Comparison of ENCODE assay signal across 10 cellular contexts in the genomic region with DNA sequence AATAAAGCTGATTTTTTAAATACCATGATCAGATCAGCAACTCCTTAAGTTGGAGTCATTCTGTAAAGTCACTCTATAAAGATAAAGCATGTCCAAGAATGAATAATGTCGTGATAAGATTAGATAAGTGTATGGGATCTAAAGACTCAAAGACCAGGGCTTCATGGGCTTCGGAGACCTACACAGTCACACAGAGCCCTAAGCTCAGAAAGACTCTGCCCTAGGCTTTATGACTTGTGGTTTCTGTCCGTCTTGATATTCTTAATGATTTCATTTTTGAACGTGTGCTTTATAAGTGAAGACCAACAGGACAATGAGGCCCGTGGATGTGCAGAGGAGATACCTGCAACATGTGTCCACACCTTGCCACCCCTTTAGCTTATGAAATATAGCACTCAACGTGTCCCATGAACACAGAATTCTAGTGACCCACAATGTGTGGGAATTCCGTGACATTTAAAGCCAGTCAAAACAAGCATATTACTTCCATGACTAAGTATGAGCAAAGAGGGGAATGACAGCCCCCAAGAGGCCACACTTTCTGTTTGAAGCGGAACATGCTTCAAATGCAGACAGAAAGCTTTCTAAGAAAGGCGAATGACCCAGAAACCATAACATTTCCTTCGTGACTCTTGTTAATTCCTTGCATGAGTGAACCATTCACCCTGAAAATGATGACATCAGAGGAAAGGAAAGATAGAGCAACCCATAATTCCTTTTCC.
A peak's percentile ranks its signal among the peaks of the same experiment; 100 is the strongest.
DNase-seq lines count a peak whose midpoint lies in the region; ATAC-seq and TF ChIP-seq lines count a peak whose summit lies in the region.
"Had no signal": no experiment of that assay in that cellular context is flagged by ENCODE, and none has a peak within 500 bp of the region (broad histone marks: within the 10 kb centered on the region; RNA-seq: fewer than 3 reads in every experiment).

No MANE protein-coding gene starts in this region.

- TF ChIP-seq CTCF in fibroblast of lung (conservative IDR thresholded peaks at IDR 0.05 in 1 of 2, IDR thresholded peaks at IDR 0.05 in 1 of 2; ENCODE audit: low read depth in 1 of 2, low read length in 2 of 2), result no peak

- H4K20me1 ChIP-seq in fibroblast of lung (ENCODE audit: control insufficient read depth, extremely low read depth, insufficient read depth, low read length), result no peaks in the 10 kb centered on the region

- no peaks in the 10 kb centered on the region for H3K9me3 Mint-ChIP-seq in activated CD4-positive, alpha-beta T cell treated with anti-CD3 and anti-CD28 coated beads for 36 hours (ENCODE audit: low read depth)
- H3K9me3 Mint-ChIP-seq in activated CD4-positive, alpha-beta memory T cell treated with anti-CD3 and anti-CD28 coated beads, Interleukin-2, amount 10 ng/mL, durations not matched to agents 7 days and 5 days, result no peaks in the 10 kb centered on the region

- DNase-seq in activated CD4-positive, alpha-beta T cell treated with anti-CD3 and anti-CD28 coated beads for 36 hours, result peak; percentile 50
- no peak for DNase-seq in activated CD4-positive, alpha-beta T cell treated with anti-CD3 and anti-CD28 coated beads for 1 hour
- DNase-seq in activated CD4-positive, alpha-beta memory T cell treated with anti-CD3 and anti-CD28 coated beads, Interleukin-2, amount 10 ng/mL, durations not matched to agents 7 days and 5 days, result no peak
- peak; percentile 24 to 56 for DNase-seq in fibroblast of lung (ENCODE audit: low read depth in 2 of 2)
- DNase-seq in stimulated activated CD4-positive, alpha-beta T cell treated with anti-CD3 and anti-CD28 coated beads, TNF-alpha, amount 100 ng/mL, for 24 hours (ENCODE audit: low read depth in 3 of 3), result peak in 2 of 3 experiments; percentile 6 to 19
- no peak for DNase-seq in COLO829 (ENCODE audit: low spot score)
- DNase-seq in NCI-H510A treated with DMSO at 0.1 percent for 48 hours (lab: John Stamatoyannopoulos, UW), result no peak
- DNase-seq: NCI-H2107 had no signal

- H3K36me3 Mint-ChIP-seq in activated CD4-positive, alpha-beta T cell treated with anti-CD3 and anti-CD28 coated beads for 36 hours (ENCODE audit: low read depth), result no peaks in the 10 kb centered on the region
- H3K36me3 Mint-ChIP-seq in activated CD4-positive, alpha-beta memory T cell treated with anti-CD3 and anti-CD28 coated beads, Interleukin-2, amount 10 ng/mL, durations not matched to agents 7 days and 5 days (ENCODE audit: low read depth), result no peaks in the 10 kb centered on the region

- peaks cover 9% of the 10 kb centered on the region for H3K27me3 Mint-ChIP-seq in activated CD4-positive, alpha-beta T cell treated with anti-CD3 and anti-CD28 coated beads for 36 hours
- peaks cover 1% of the 10 kb centered on the region for H3K27me3 Mint-ChIP-seq in activated CD4-positive, alpha-beta memory T cell treated with anti-CD3 and anti-CD28 coated beads, Interleukin-2, amount 10 ng/mL, durations not matched to agents 7 days and 5 days

- H3K4me3 ChIP-seq in fibroblast of lung (replicated peaks in 1 of 4; ENCODE audit: control extremely low read depth in 1 of 4, insufficient read depth in 1 of 4, low read depth in 3 of 4, low read length in 4 of 4), result no peak overlapping the region
- H3K4me3 ChIP-seq: A549 had no signal

- H3K36me3 ChIP-seq in fibroblast of lung (ENCODE audit: control insufficient read depth, insufficient read depth, low read length), result no peaks in the 10 kb centered on the region

- peaks cover 4% of the 10 kb centered on the region for H3K27me3 ChIP-seq in fibroblast of lung (ENCODE audit: control insufficient read depth, insufficient read depth, low read length)

- no peak overlapping the region for H3K27ac ChIP-seq in fibroblast of lung (ENCODE audit: insufficient read depth, low read length)
- H3K27ac ChIP-seq: A549 had no signal

- H3K4me3 Mint-ChIP-seq in activated CD4-positive, alpha-beta T cell treated with anti-CD3 and anti-CD28 coated beads for 36 hours, result no peak overlapping the region
- H3K4me3 Mint-ChIP-seq in activated CD4-positive, alpha-beta memory T cell treated with anti-CD3 and anti-CD28 coated beads, Interleukin-2, amount 10 ng/mL, durations not matched to agents 7 days and 5 days, result no peak overlapping the region

- no peaks in the 10 kb centered on the region for H3K9me3 ChIP-seq in fibroblast of lung (ENCODE audit: control insufficient read depth, insufficient read depth, low read depth, low read length)
- H3K9me3 ChIP-seq: A549 had no signal

- H3K4me1 ChIP-seq in fibroblast of lung (ENCODE audit: control insufficient read depth, extremely low read depth, insufficient read depth, low read length), result no peaks in the 10 kb centered on the region
- H3K4me1 ChIP-seq: A549 had no signal

- H3K27ac Mint-ChIP-seq in activated CD4-positive, alpha-beta T cell treated with anti-CD3 and anti-CD28 coated beads for 36 hours, result no peak overlapping the region
- peak overlapping the region; percentile 60 for H3K27ac Mint-ChIP-seq in activated CD4-positive, alpha-beta memory T cell treated with anti-CD3 and anti-CD28 coated beads, Interleukin-2, amount 10 ng/mL, durations not matched to agents 7 days and 5 days

- H3K4me2 ChIP-seq in fibroblast of lung (ENCODE audit: extremely low read depth, insufficient read depth, low read length), result no peak overlapping the region
- H3K4me2 ChIP-seq: A549 had no signal

- ATAC-seq in activated CD4-positive, alpha-beta T cell treated with anti-CD3 and anti-CD28 coated beads for 36 hours, result peak; percentile 82
- no peak for ATAC-seq in GM21515 (IDR thresholded peaks at IDR 0.05; ENCODE audit: unreplicated experiment)
- ATAC-seq: A549 had no signal

- intact Hi-C loops in activated CD4-positive, alpha-beta T cell treated with anti-CD3 and anti-CD28 coated beads for 36 hours (cut with DNase I, micrococcal nuclease), result loop anchor here (1.0 to 2.0 kb wide), 4 partner anchors 25 to 124 kb away; no protein-coding TSS in a partner anchor

- H3K9ac ChIP-seq in fibroblast of lung (ENCODE audit: insufficient read depth, low read length), result no peak overlapping the region

- H3K79me2 ChIP-seq in fibroblast of lung (ENCODE audit: control insufficient read depth, insufficient read depth, low read length), result no peaks in the 10 kb centered on the region

- H3K4me1 Mint-ChIP-seq in activated CD4-positive, alpha-beta T cell treated with anti-CD3 and anti-CD28 coated beads for 36 hours, result peaks cover 43% of the 10 kb centered on the region
- H3K4me1 Mint-ChIP-seq in activated CD4-positive, alpha-beta memory T cell treated with anti-CD3 and anti-CD28 coated beads, Interleukin-2, amount 10 ng/mL, durations not matched to agents 7 days and 5 days, result peaks cover 40% of the 10 kb centered on the region

- POLR2A ChIA-PET in activated CD4-positive, alpha-beta T cell treated with anti-CD3 and anti-CD28 coated beads for 36 hours (lab: Charles Lee), result no interaction called here
- POLR2A ChIA-PET in activated CD4-positive, alpha-beta memory T cell treated with anti-CD3 and anti-CD28 coated beads, Interleukin-2, amount 10 ng/mL, durations not matched to agents 7 days and 5 days (lab: Charles Lee), result interaction anchor here (1.5 to 2.1 kb wide), 2 partner anchors 26 to 123 kb away, joined by 3 to 8 read pairs; partner anchors contain the start of gene FNDC3A

- no peak overlapping the region for H2AFZ ChIP-seq in fibroblast of lung (ENCODE audit: low read length)

- CTCF ChIA-PET in activated CD4-positive, alpha-beta T cell treated with anti-CD3 and anti-CD28 coated beads for 36 hours (lab: Charles Lee), result interaction anchor here (1.0 to 1.8 kb wide), 4 partner anchors 10 to 31 kb away, joined by 3 to 7 read pairs (median 4); no protein-coding TSS in a partner anchor
- CTCF ChIA-PET in activated CD4-positive, alpha-beta memory T cell treated with anti-CD3 and anti-CD28 coated beads, Interleukin-2, amount 10 ng/mL, durations not matched to agents 7 days and 5 days (lab: Charles Lee), result no interaction called here

Comparison
In these comparisons a context has a peak if more than half of its experiments do, and no peak if none do; other contexts are left out.
1. DNase-seq: peak in activated CD4-positive, alpha-beta T cell treated with anti-CD3 and anti-CD28 coated beads for 36 hours (single experiment), fibroblast of lung (2 of 2) and stimulated activated CD4-positive, alpha-beta T cell treated with anti-CD3 and anti-CD28 coated beads, TNF-alpha, amount 100 ng/mL, for 24 hours (2 of 3); none in activated CD4-positive, alpha-beta T cell treated with anti-CD3 and anti-CD28 coated beads for 1 hour (single experiment), activated CD4-positive, alpha-beta memory T cell treated with anti-CD3 and anti-CD28 coated beads, Interleukin-2, amount 10 ng/mL, durations not matched to agents 7 days and 5 days (single experiment), COLO829 (single experiment) and NCI-H510A treated with DMSO at 0.1 percent for 48 hours (single experiment).